In the genomic region with DNA sequence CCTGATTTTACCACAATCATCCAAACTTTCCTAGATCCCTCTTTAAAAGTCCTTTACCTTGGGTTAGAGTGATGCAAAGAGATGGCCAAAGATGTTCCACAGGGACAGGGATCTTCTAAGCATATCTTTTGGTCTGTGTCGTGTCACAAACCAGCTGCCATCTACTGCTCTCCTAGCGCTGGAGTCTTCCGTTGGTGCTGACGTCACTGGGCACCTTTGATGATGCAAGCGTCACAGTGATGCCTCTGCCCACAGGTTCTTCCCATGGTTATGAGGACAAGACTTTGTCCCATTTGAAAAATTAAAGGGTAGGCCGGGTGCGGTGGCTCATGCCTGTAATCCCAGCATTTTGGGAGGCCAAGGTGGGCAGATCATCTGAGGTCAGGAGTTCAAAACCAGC, we compare ENCODE assay signal across 7 cellular contexts. TPM values are rescaled to one million over a fixed set of nuclear protein-coding genes. Genes with fewer than 3 reads are reported as not detected.
"Had no signal": no experiment of that assay in that cellular context is flagged by ENCODE, and none has a peak within 500 bp of the region (broad histone marks: within the 10 kb centered on the region; RNA-seq: fewer than 3 reads in every experiment).

No MANE protein-coding gene starts in this region.

- H3K4me2 ChIP-seq: GM23338 had no signal

- H3K27ac Mint-ChIP-seq: GM23338, H9 had no signal

- DNase-seq: H9, KBM-7 had no signal

- FAIRE-seq: H1, H54, HTR-8/SVneo had no signal

- H3K4me3 Mint-ChIP-seq: GM23338, H9 had no signal

- ATAC-seq: GM23338 had no signal

- H3K4me3 ChIP-seq: GM23338 had no signal

- H2AFZ ChIP-seq: GM23338 had no signal

RNA-seq across cellular contexts. Expression of gene GLT6D1, which starts 1.7 kb away (rescaled TPM):
- total RNA-seq: GM23338, H9, HT-29 had no signal
- polyA plus RNA-seq: GM23338 had no signal

RNA-seq across cellular contexts. Expression of gene LCN9, which starts 22.1 kb away (rescaled TPM):
- total RNA-seq: GM23338, HT-29 had no signal
- polyA plus RNA-seq: GM23338 had no signal

RNA-seq across cellular contexts. Expression of gene SOHLH1, which starts 58.2 kb away (rescaled TPM):
- total RNA-seq: H1, H9, HT-29 had no signal
- polyA plus RNA-seq: GM23338 had no signal
